In the genomic region with DNA sequence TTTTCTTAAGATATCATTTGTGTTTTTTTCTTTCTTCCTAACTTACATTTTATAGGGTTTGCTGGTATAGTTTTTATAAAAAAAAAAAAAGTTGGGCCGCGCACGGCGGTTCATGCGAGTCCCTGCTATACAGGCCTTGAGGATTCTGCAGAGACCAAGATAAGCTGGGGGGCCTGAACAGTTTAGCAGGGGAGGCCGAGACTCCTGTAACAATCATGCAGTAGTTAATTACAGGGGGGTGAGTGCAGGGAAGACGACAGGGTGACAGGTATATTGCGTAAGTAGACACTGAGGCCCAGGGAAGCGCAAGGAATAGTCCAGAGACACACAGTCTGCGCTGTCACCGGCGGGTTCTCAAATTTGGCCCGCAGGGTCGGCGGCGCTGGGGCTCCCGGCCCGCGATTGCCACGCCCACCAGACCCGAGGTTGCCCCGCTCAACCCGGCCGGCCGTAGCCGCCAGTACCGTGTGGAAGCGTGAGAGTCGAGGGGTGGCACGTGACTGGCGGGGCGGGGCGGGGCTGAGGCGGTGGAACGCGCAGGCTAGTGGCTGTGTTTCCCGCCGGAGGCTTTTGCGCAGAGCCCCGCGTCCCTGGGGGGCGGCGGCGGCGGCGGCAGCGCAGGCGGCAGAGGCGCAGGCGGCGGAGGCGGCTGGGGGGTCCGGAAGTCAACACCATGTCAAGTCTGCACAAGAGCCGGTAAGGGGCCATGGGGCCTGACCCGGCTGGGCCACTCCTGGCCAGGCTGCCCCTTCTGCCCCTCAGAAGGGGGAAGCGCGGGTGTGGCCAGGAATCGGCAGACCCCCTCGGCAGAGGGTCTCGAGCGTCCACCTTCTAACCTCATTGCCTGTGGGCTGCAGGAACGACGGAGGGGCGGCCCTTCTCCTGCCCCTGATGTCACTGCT, we compare ENCODE assay signal across 1 cellular context.
TF ChIP-seq lines count a peak whose summit lies in the region.

A gene with protein sequence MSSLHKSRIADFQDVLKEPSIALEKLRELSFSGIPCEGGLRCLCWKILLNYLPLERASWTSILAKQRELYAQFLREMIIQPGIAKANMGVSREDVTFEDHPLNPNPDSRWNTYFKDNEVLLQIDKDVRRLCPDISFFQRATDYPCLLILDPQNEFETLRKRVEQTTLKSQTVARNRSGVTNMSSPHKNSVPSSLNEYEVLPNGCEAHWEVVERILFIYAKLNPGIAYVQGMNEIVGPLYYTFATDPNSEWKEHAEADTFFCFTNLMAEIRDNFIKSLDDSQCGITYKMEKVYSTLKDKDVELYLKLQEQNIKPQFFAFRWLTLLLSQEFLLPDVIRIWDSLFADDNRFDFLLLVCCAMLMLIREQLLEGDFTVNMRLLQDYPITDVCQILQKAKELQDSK (plus strand): TSS at position 573 of the 902 bp plus-strand sequence. CDS start 101 bp downstream, at position 674.

TF ChIP-seq in HEK293, 187 proteins besides CTCF, POLR2A, EP300 and RAD21 (continued from another document and continues in another):
- TF ChIP-seq, protein P1, sequence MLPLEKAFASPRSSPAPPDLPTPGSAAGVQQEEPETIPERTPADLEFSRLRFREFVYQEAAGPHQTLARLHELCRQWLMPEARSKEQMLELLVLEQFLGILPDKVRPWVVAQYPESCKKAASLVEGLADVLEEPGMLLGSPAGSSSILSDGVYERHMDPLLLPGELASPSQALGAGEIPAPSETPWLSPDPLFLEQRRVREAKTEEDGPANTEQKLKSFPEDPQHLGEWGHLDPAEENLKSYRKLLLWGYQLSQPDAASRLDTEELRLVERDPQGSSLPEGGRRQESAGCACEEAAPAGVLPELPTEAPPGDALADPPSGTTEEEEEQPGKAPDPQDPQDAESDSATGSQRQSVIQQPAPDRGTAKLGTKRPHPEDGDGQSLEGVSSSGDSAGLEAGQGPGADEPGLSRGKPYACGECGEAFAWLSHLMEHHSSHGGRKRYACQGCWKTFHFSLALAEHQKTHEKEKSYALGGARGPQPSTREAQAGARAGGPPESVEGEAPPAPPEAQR (tag by site-specific recombination; IDR thresholded peaks at IDR 0.05) = peak; percentile 90
- TF ChIP-seq ZNF548 (tag by site-specific recombination; IDR thresholded peaks at IDR 0.05) (no peak), ZNF654 (tag by site-specific recombination; IDR thresholded peaks at IDR 0.05; ENCODE audit: low read depth) (no peak), ZNF514 (tag by site-specific recombination; IDR thresholded peaks at IDR 0.05) (no peak), ZNF350 (tag by site-specific recombination; IDR thresholded peaks at IDR 0.05) (no peak), PRDM1 (tag by site-specific recombination; IDR thresholded peaks at IDR 0.05) (no peak), ZEB2 (tag by site-specific recombination; IDR thresholded peaks at IDR 0.05) (peak; percentile 92), ZNF426 (tag by site-specific recombination; IDR thresholded peaks at IDR 0.05) (no peak), TCF7L2 (IDR thresholded peaks at IDR 0.05; ENCODE audit: borderline replicate concordance, low read depth, low read length) (no peak), ZSCAN30 (tag by site-specific recombination; IDR thresholded peaks at IDR 0.05) (peak; percentile 94), ZNF555 (tag by site-specific recombination; conservative IDR thresholded peaks at IDR 0.05) (no peak), GFI1B (tag by site-specific recombination; IDR thresholded peaks at IDR 0.05) (no peak), ZNF629 (tag by site-specific recombination; IDR thresholded peaks at IDR 0.05) (peak; percentile 76), ZNF140 (tag by site-specific recombination; IDR thresholded peaks at IDR 0.05) (no peak), ZNF146 (tag by site-specific recombination; IDR thresholded peaks at IDR 0.05) (0 out of 2 replicates have a peak, but pooled peaks have one; percentile 6), ZNF155 (tag by site-specific recombination; IDR thresholded peaks at IDR 0.05) (no peak), ZNF560 (tag by site-specific recombination; IDR thresholded peaks at IDR 0.05; ENCODE audit: borderline replicate concordance) (peak; percentile 78), ZNF677 (tag by site-specific recombination; IDR thresholded peaks at IDR 0.05) (no peak), ZFHX2 (tag by site-specific recombination; conservative IDR thresholded peaks at IDR 0.05) (peak; percentile 96), ZNF596 (tag by site-specific recombination; IDR thresholded peaks at IDR 0.05) (peak; percentile 50; the same call in 1 of the 2 replicates), ZNF747 (tag by site-specific recombination; IDR thresholded peaks at IDR 0.05) (no peak), ZNF335 (tag by site-specific recombination; conservative IDR thresholded peaks at IDR 0.05) (peak; percentile 82), ZNF311 (tag by site-specific recombination; IDR thresholded peaks at IDR 0.05; ENCODE audit: borderline replicate concordance) (no peak), ZNF791 (tag by site-specific recombination; IDR thresholded peaks at IDR 0.05) (no peak), ZNF174 (tag by site-specific recombination; IDR thresholded peaks at IDR 0.05) (no peak), ZNF660 (tag by site-specific recombination; IDR thresholded peaks at IDR 0.05) (peak; percentile 98), SP2 (tag by site-specific recombination; IDR thresholded peaks at IDR 0.05) (peak; percentile 65), ZNF23 (tag by site-specific recombination; IDR thresholded peaks at IDR 0.05; ENCODE audit: borderline replicate concordance) (no peak), ZNF202 (tag by site-specific recombination; IDR thresholded peaks at IDR 0.05; ENCODE audit: borderline replicate concordance) (no peak), ZNF776 (tag by site-specific recombination; IDR thresholded peaks at IDR 0.05; ENCODE audit: borderline replicate concordance) (no peak), MEIS1 (CRISPR knock-in tag; IDR thresholded peaks at IDR 0.05; ENCODE audit: borderline replicate concordance) (no peak), ZNF2 (tag by site-specific recombination; IDR thresholded peaks at IDR 0.05) (0 out of 2 replicates have a peak, but pooled peaks have one; percentile 62), ZNF10 (tag by site-specific recombination; IDR thresholded peaks at IDR 0.05) (no peak)
- TF ChIP-seq, protein P2, sequence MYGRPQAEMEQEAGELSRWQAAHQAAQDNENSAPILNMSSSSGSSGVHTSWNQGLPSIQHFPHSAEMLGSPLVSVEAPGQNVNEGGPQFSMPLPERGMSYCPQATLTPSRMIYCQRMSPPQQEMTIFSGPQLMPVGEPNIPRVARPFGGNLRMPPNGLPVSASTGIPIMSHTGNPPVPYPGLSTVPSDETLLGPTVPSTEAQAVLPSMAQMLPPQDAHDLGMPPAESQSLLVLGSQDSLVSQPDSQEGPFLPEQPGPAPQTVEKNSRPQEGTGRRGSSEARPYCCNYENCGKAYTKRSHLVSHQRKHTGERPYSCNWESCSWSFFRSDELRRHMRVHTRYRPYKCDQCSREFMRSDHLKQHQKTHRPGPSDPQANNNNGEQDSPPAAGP (tag by site-specific recombination; IDR thresholded peaks at IDR 0.05) = peak; percentile 92
- TF ChIP-seq, protein P3, sequence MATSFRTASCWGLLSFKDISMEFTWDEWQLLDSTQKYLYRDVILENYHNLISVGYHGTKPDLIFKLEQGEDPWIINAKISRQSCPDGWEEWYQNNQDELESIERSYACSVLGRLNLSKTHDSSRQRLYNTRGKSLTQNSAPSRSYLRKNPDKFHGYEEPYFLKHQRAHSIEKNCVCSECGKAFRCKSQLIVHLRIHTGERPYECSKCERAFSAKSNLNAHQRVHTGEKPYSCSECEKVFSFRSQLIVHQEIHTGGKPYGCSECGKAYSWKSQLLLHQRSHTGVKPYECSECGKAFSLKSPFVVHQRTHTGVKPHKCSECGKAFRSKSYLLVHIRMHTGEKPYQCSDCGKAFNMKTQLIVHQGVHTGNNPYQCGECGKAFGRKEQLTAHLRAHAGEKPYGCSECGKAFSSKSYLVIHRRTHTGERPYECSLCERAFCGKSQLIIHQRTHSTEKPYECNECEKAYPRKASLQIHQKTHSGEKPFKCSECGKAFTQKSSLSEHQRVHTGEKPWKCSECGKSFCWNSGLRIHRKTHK (tag by site-specific recombination; IDR thresholded peaks at IDR 0.05) = no peak
- TF ChIP-seq, protein P4, sequence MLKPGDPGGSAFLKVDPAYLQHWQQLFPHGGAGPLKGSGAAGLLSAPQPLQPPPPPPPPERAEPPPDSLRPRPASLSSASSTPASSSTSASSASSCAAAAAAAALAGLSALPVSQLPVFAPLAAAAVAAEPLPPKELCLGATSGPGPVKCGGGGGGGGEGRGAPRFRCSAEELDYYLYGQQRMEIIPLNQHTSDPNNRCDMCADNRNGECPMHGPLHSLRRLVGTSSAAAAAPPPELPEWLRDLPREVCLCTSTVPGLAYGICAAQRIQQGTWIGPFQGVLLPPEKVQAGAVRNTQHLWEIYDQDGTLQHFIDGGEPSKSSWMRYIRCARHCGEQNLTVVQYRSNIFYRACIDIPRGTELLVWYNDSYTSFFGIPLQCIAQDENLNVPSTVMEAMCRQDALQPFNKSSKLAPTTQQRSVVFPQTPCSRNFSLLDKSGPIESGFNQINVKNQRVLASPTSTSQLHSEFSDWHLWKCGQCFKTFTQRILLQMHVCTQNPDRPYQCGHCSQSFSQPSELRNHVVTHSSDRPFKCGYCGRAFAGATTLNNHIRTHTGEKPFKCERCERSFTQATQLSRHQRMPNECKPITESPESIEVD (tag by site-specific recombination; IDR thresholded peaks at IDR 0.05) = no peak
- TF ChIP-seq, protein P5, sequence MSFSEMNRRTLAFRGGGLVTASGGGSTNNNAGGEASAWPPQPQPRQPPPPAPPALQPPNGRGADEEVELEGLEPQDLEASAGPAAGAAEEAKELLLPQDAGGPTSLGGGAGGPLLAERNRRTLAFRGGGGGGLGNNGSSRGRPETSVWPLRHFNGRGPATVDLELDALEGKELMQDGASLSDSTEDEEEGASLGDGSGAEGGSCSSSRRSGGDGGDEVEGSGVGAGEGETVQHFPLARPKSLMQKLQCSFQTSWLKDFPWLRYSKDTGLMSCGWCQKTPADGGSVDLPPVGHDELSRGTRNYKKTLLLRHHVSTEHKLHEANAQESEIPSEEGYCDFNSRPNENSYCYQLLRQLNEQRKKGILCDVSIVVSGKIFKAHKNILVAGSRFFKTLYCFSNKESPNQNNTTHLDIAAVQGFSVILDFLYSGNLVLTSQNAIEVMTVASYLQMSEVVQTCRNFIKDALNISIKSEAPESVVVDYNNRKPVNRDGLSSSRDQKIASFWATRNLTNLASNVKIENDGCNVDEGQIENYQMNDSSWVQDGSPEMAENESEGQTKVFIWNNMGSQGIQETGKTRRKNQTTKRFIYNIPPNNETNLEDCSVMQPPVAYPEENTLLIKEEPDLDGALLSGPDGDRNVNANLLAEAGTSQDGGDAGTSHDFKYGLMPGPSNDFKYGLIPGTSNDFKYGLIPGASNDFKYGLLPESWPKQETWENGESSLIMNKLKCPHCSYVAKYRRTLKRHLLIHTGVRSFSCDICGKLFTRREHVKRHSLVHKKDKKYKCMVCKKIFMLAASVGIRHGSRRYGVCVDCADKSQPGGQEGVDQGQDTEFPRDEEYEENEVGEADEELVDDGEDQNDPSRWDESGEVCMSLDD (tag by site-specific recombination; IDR thresholded peaks at IDR 0.05) = peak; percentile 39
- TF ChIP-seq, protein P6, sequence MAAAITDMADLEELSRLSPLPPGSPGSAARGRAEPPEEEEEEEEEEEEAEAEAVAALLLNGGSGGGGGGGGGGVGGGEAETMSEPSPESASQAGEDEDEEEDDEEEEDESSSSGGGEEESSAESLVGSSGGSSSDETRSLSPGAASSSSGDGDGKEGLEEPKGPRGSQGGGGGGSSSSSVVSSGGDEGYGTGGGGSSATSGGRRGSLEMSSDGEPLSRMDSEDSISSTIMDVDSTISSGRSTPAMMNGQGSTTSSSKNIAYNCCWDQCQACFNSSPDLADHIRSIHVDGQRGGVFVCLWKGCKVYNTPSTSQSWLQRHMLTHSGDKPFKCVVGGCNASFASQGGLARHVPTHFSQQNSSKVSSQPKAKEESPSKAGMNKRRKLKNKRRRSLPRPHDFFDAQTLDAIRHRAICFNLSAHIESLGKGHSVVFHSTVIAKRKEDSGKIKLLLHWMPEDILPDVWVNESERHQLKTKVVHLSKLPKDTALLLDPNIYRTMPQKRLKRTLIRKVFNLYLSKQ (tag by site-specific recombination; IDR thresholded peaks at IDR 0.05; ENCODE audit: borderline replicate concordance) = no peak
- TF ChIP-seq, protein P7, sequence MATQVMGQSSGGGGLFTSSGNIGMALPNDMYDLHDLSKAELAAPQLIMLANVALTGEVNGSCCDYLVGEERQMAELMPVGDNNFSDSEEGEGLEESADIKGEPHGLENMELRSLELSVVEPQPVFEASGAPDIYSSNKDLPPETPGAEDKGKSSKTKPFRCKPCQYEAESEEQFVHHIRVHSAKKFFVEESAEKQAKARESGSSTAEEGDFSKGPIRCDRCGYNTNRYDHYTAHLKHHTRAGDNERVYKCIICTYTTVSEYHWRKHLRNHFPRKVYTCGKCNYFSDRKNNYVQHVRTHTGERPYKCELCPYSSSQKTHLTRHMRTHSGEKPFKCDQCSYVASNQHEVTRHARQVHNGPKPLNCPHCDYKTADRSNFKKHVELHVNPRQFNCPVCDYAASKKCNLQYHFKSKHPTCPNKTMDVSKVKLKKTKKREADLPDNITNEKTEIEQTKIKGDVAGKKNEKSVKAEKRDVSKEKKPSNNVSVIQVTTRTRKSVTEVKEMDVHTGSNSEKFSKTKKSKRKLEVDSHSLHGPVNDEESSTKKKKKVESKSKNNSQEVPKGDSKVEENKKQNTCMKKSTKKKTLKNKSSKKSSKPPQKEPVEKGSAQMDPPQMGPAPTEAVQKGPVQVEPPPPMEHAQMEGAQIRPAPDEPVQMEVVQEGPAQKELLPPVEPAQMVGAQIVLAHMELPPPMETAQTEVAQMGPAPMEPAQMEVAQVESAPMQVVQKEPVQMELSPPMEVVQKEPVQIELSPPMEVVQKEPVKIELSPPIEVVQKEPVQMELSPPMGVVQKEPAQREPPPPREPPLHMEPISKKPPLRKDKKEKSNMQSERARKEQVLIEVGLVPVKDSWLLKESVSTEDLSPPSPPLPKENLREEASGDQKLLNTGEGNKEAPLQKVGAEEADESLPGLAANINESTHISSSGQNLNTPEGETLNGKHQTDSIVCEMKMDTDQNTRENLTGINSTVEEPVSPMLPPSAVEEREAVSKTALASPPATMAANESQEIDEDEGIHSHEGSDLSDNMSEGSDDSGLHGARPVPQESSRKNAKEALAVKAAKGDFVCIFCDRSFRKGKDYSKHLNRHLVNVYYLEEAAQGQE (tag by site-specific recombination; IDR thresholded peaks at IDR 0.05) = 0 out of 2 replicates have a peak, but pooled peaks have one; percentile 29
- TF ChIP-seq, protein P8, sequence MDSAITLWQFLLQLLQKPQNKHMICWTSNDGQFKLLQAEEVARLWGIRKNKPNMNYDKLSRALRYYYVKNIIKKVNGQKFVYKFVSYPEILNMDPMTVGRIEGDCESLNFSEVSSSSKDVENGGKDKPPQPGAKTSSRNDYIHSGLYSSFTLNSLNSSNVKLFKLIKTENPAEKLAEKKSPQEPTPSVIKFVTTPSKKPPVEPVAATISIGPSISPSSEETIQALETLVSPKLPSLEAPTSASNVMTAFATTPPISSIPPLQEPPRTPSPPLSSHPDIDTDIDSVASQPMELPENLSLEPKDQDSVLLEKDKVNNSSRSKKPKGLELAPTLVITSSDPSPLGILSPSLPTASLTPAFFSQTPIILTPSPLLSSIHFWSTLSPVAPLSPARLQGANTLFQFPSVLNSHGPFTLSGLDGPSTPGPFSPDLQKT (IDR thresholded peaks at IDR 0.05; ENCODE audit: borderline replicate concordance, low read depth, low read length) = no peak
- TF ChIP-seq, protein P9, sequence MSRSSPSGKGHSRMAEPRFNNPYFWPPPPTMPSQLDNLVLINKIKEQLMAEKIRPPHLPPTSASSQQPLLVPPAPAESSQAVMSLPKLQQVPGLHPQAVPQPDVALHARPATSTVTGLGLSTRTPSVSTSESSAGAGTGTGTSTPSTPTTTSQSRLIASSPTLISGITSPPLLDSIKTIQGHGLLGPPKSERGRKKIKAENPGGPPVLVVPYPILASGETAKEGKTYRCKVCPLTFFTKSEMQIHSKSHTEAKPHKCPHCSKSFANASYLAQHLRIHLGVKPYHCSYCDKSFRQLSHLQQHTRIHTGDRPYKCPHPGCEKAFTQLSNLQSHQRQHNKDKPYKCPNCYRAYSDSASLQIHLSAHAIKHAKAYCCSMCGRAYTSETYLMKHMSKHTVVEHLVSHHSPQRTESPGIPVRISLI (tag by site-specific recombination; IDR thresholded peaks at IDR 0.05) = 0 out of 2 replicates have a peak, but pooled peaks have one; percentile 54
